Comparison of ENCODE assay signal across 8 cellular contexts in genomic region chr12:109428038-109428629, GRCh38. TPM values are rescaled to one million over a fixed set of nuclear protein-coding genes. Genes with fewer than 3 reads are reported as not detected.
DNase-seq lines count a peak whose midpoint lies in the region; ATAC-seq and TF ChIP-seq lines count a peak whose summit lies in the region.

No MANE protein-coding gene starts in this region.

- no peak for ATAC-seq in GM18858 (IDR thresholded peaks at IDR 0.05; ENCODE audit: unreplicated experiment)

- DNase-seq in GM12864 (ENCODE audit: low read depth) (peak; percentile 39), HS-27A (ENCODE audit: low read depth) (peak; percentile 42), NOMO-1 (lab: John Stamatoyannopoulos, UW; ENCODE audit: unreplicated experiment in 2 of 2) (peak; percentile 56 to 75), epidermal melanocyte (ENCODE audit: insufficient read length, low spot score) (peak; percentile 73), myocyte (ENCODE audit: low read depth) (peak; percentile 75)
- peak; percentile 48 to 64 (median 53) for DNase-seq in activated CD8-positive, alpha-beta memory T cell treated with anti-CD3 and anti-CD28 coated beads for 48 hours (ENCODE audit: low read depth in 2 of 3, low spot score in 2 of 3)
- DNase-seq in stimulated activated CD8-positive, alpha-beta memory T cell treated with anti-CD3 and anti-CD28 coated beads, Interleukin-7, amount 100 ng/mL, for 1 hour (ENCODE audit: low read depth in 2 of 2): peak; percentile 54 to 56

- TF ChIP-seq CTCF in GM12864 (IDR thresholded peaks at IDR 0.05; ENCODE audit: low read depth, low read length, missing control alignments): peak; percentile 99

- no peak overlapping the region for H3K4me3 ChIP-seq in GM12864 (ENCODE audit: low read depth, low read length)

RNA-seq across cellular contexts. Expression of gene KCTD10, which starts 49.0 kb away (rescaled TPM):
- 26.9 and 37.8 TPM in 2 replicates for total RNA-seq in myocyte
- 49.0 TPM for polyA plus RNA-seq in myocyte (2012)

RNA-seq across cellular contexts. Expression of gene UBE3B, which starts 49.3 kb away (rescaled TPM):
- 47.3 and 53.0 TPM in 2 replicates for total RNA-seq in myocyte
- 30.7 TPM for polyA plus RNA-seq in myocyte (2012)
